14 cellular contexts compared by ENCODE assay signal in genomic region chr1:155932487-155932886, GRCh38. TPM values are rescaled to one million over a fixed set of nuclear protein-coding genes. Genes with fewer than 3 reads are reported as not detected.
A peak's percentile ranks its signal among the peaks of the same experiment; 100 is the strongest.
DNase-seq lines count a peak whose midpoint lies in the region; ATAC-seq and TF ChIP-seq lines count a peak whose summit lies in the region.
"Had no signal": no experiment of that assay in that cellular context is flagged by ENCODE, and none has a peak within 500 bp of the region (broad histone marks: within the 10 kb centered on the region; RNA-seq: fewer than 3 reads in every experiment).

No MANE protein-coding gene starts in this region.

- POLR2A ChIA-PET in naive thymus-derived CD8-positive, alpha-beta T cell (lab: Charles Lee): interaction anchor here (0.7 to 4.2 kb wide), 5 partner anchors 9 to 89 kb away, joined by 3 to 74 read pairs (median 4); partner anchors contain the start of genes ARHGEF2, GON4L and SSR2

- TF ChIP-seq CTCF in DOHH2 (IDR thresholded peaks at IDR 0.05; ENCODE audit: low read depth, low read length, poor library complexity, severe bottlenecking): no peak
- no peak for TF ChIP-seq CTCF in chondrocyte (IDR thresholded peaks at IDR 0.05)

- H3K27me3 Mint-ChIP-seq in chondrocyte (ENCODE audit: low read depth): no peaks in the 10 kb centered on the region
- H3K27me3 Mint-ChIP-seq in naive thymus-derived CD8-positive, alpha-beta T cell: no peaks in the 10 kb centered on the region
- H3K27me3 Mint-ChIP-seq: activated B cell treated with CpG ODN at 0.5 μM for 24 hours had no signal

- peaks cover 11% of the 10 kb centered on the region for H3F3A ChIP-seq in DOHH2 (ENCODE audit: control insufficient read depth, insufficient read depth)

- peak overlapping the region; percentile 83 for H3K4me2 ChIP-seq in DOHH2 (ENCODE audit: low read length)

- H3K4me1 ChIP-seq in DOHH2 (ENCODE audit: control insufficient read depth, low read length): peaks cover 41% of the 10 kb centered on the region

- H3K4me3 ChIP-seq in DOHH2 (ENCODE audit: low read length): peak overlapping the region; percentile 83
- H3K4me3 ChIP-seq in MG63: peak overlapping the region; percentile 91

- peaks cover 15% of the 10 kb centered on the region for H3K36me3 Mint-ChIP-seq in chondrocyte (ENCODE audit: low read depth)
- peaks cover 0 to 55% (median 0%) of the 10 kb centered on the region in 3 donors for H3K36me3 Mint-ChIP-seq in naive thymus-derived CD8-positive, alpha-beta T cell

- H3K36me3 ChIP-seq in DOHH2 (ENCODE audit: control insufficient read depth, low read length): peaks cover 65% of the 10 kb centered on the region
- H3K36me3 ChIP-seq in MG63: peaks cover 64% of the 10 kb centered on the region

- no peaks in the 10 kb centered on the region for H3K9me3 Mint-ChIP-seq in chondrocyte (ENCODE audit: low read depth)
- no peaks in the 10 kb centered on the region for H3K9me3 Mint-ChIP-seq in naive thymus-derived CD8-positive, alpha-beta T cell
- H3K9me3 Mint-ChIP-seq: activated B cell treated with CpG ODN at 0.5 μM for 24 hours had no signal

- H3K9me2 ChIP-seq in DOHH2 (replicated peaks; ENCODE audit: control insufficient read depth, low read length): no peaks in the 10 kb centered on the region

- H3K9me3 ChIP-seq in DOHH2 (ENCODE audit: control insufficient read depth, insufficient read depth, low read length): no peaks in the 10 kb centered on the region
- H3K9me3 ChIP-seq in MG63: no peaks in the 10 kb centered on the region

- H3K79me2 ChIP-seq in DOHH2 (ENCODE audit: control insufficient read depth, low read length): peaks cover 65% of the 10 kb centered on the region

- no peak overlapping the region for H3K27ac ChIP-seq in DOHH2 (ENCODE audit: low read depth, low read length)

- H3K27ac Mint-ChIP-seq in chondrocyte (ENCODE audit: unreplicated experiment): peak overlapping the region; percentile 41
- H3K27ac Mint-ChIP-seq in naive thymus-derived CD8-positive, alpha-beta T cell: peak overlapping the region in 5 of 10 donors; percentile 27 to 76 (median 62)
- H3K27ac Mint-ChIP-seq: activated B cell treated with CpG ODN at 0.5 μM for 24 hours had no signal

- ATAC-seq in naive thymus-derived CD8-positive, alpha-beta T cell: no peak
- no peak for ATAC-seq in GM18517 (IDR thresholded peaks at IDR 0.05; ENCODE audit: unreplicated experiment)

- H3K27me3 ChIP-seq in DOHH2 (ENCODE audit: control insufficient read depth, low read length) (no peaks in the 10 kb centered on the region), MG63 (no peaks in the 10 kb centered on the region)

- DNase-seq in MG63 (no peak), chondrocyte (ENCODE audit: low spot score) (no peak), epidermal melanocyte (ENCODE audit: insufficient read length, low spot score) (no peak), D341Med (ENCODE audit: low spot score) (no peak), SIG-M5 (lab: John Stamatoyannopoulos, UW) (no peak)
- DNase-seq in naive thymus-derived CD8-positive, alpha-beta T cell: no peak
- DNase-seq: activated B cell treated with CpG ODN at 0.5 μM for 24 hours; stimulated activated CD4-positive, alpha-beta T cell treated with anti-CD3 and anti-CD28 coated beads, Interleukin-15, amount 100 ng/mL, for 24 hours had no signal

- peaks cover 30% of the 10 kb centered on the region for H3K4me1 Mint-ChIP-seq in chondrocyte (ENCODE audit: low read depth)
- H3K4me1 Mint-ChIP-seq in naive thymus-derived CD8-positive, alpha-beta T cell: peaks cover 7 to 42% (median 35%) of the 10 kb centered on the region in 4 donors

- H4K20me1 ChIP-seq in DOHH2 (ENCODE audit: control insufficient read depth, insufficient read depth, low read depth, low read length): peaks cover 17% of the 10 kb centered on the region

- peak overlapping the region; percentile 46 for H3K4me3 Mint-ChIP-seq in chondrocyte (ENCODE audit: unreplicated experiment)
- peak overlapping the region in 8 of 10 donors; percentile 29 to 66 (median 52) for H3K4me3 Mint-ChIP-seq in naive thymus-derived CD8-positive, alpha-beta T cell

RNA-seq across cellular contexts. Expression of gene KHDC4, which starts 1.7 kb away (rescaled TPM):
- total RNA-seq in MG63 (2014; rRNA removed; shearing (Covaris generic); ENCODE audit: low replicate concordance): 26.0 and 32.1 TPM in 2 replicates
- 32.3 to 43.2 TPM (median 35.2 TPM) in 3 replicates for total RNA-seq in chondrocyte
- 100 to 1,000 TPM; 109 to 110 TPM for total RNA-seq in naive thymus-derived CD8-positive, alpha-beta T cell
- polyA plus RNA-seq in naive thymus-derived CD8-positive, alpha-beta T cell: 1 to 10 TPM; 5.0 to 7.2 (median 6.5) TPM

RNA-seq across cellular contexts. Expression of gene RXFP4, which starts 9.0 kb away (rescaled TPM):
- not detected in 2 replicates for total RNA-seq in MG63 (2014; rRNA removed; shearing (Covaris generic); ENCODE audit: low replicate concordance)
- total RNA-seq in chondrocyte: not detected in 3 replicates
- not detected for total RNA-seq in naive thymus-derived CD8-positive, alpha-beta T cell
- polyA plus RNA-seq in naive thymus-derived CD8-positive, alpha-beta T cell: under 1 TPM in 1 of 3 donors, not detected in 2; 0.46 TPM
- total RNA-seq: activated B cell treated with CpG ODN at 0.5 μM for 24 hours, cardiac septum, kidney epithelial cell, NCI-H460, urinary bladder had no signal

RNA-seq across cellular contexts. Expression of gene RIT1, which starts 21.3 kb away (rescaled TPM):
- 43.4 and 54.6 TPM in 2 replicates for total RNA-seq in MG63 (2014; rRNA removed; shearing (Covaris generic); ENCODE audit: low replicate concordance)
- 39.8 to 52.2 TPM (median 51.4 TPM) in 3 replicates for total RNA-seq in chondrocyte
- 10 to 100 TPM; 39.2 to 42.5 TPM for total RNA-seq in naive thymus-derived CD8-positive, alpha-beta T cell
- 10 to 100 TPM; 16.4 to 18.0 (median 17.0) TPM for polyA plus RNA-seq in naive thymus-derived CD8-positive, alpha-beta T cell

RNA-seq across cellular contexts. Expression of gene ARHGEF2, which starts 45.9 kb away (rescaled TPM):
- 38.7 and 70.6 TPM in 2 replicates for total RNA-seq in MG63 (2014; rRNA removed; shearing (Covaris generic); ENCODE audit: low replicate concordance)
- 50.0 to 214 TPM (median 203 TPM) in 3 replicates for total RNA-seq in chondrocyte
- total RNA-seq in naive thymus-derived CD8-positive, alpha-beta T cell: 100 to 1,000 TPM; 204 to 210 TPM
- polyA plus RNA-seq in naive thymus-derived CD8-positive, alpha-beta T cell: 10 to 100 TPM; 13.8 to 22.0 (median 15.8) TPM
